ENCODE assay signal across 9 cellular contexts in the genomic region with DNA sequence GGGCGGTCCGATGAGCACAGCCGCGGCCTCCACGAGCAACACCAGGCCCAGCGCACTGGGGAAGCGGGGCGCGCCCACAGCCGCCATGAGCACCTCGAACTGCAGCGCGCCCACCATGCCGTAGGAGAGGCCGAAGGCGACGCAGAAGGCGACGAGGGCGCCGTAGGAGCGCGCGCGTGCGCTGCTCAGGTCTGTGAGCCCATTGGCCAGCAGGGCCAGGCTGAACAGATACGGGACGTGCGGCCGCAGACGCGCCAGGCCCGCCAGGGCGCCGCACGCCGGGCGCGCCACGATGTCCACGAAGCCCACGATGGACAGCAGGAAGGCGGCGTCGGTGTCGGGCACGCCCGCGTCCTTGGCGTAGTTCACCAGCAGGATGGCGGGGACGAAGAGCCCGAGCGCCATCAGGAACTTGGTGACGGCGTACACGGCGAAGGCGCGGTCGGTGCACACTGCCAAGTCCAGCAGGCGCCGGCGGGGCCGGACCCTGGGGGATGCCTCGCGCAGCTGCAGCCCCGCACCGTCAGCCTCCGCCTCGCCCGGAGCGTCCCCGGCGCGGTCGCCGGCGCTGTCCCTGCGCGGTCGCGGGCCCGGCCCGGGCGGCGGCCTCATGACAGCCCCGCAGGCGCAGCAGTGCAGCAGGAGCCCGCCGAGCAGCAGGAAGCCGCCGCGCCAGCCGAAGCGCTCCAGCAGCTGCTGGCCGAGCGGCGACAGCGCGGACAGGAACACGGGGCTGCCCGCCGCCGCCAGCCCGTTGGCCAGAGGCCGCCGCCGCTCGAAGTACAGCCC. TPM values are rescaled to one million over a fixed set of nuclear protein-coding genes. Genes with fewer than 3 reads are reported as not detected.
DNase-seq lines count a peak whose midpoint lies in the region; ATAC-seq and TF ChIP-seq lines count a peak whose summit lies in the region.
"Had no signal": no experiment of that assay in that cellular context is flagged by ENCODE, and none has a peak within 500 bp of the region (broad histone marks: within the 10 kb centered on the region; RNA-seq: fewer than 3 reads in every experiment).

No MANE protein-coding gene starts in this region.

- H3K27ac ChIP-seq in esophagus (ENCODE audit: low read depth in 2 of 2, low read length in 1 of 2), result no peak overlapping the region

- H3K4me3 Mint-ChIP-seq in naive B cell, result peak overlapping the region in 1 of 8 donors; percentile 36

- ATAC-seq in naive B cell (ENCODE audit: low read depth in 2 of 2), result peak; percentile 35 to 40
- no peak for ATAC-seq in GM18505 (IDR thresholded peaks at IDR 0.05; ENCODE audit: unreplicated experiment)

- TF ChIP-seq CTCF in AG10803 (conservative IDR thresholded peaks at IDR 0.05; ENCODE audit: low read length), result no peak

- H3K27me3 ChIP-seq in esophagus (ENCODE audit: control insufficient read depth in 1 of 2, insufficient read depth in 2 of 2, low read length in 2 of 2), result peaks cover 0 to 4% of the 10 kb centered on the region in 2 donors

- peaks cover 12% of the 10 kb centered on the region in 2 donors for H3K4me1 ChIP-seq in esophagus (ENCODE audit: control insufficient read depth in 2 of 2, insufficient read depth in 2 of 2, low read length in 1 of 2)

- H3K27ac Mint-ChIP-seq in naive B cell, result no peak overlapping the region

- DNase-seq in AG10803 (ENCODE audit: low read depth) (peak; percentile 21), NCI-H748 (lab: John Stamatoyannopoulos, UW; ENCODE audit: unreplicated experiment) (peak; percentile 64), naive B cell (no peak), GOT3 (lab: John Stamatoyannopoulos, UW) (no peak), NAMALWA (ENCODE audit: low spot score) (no peak)
- no peak for DNase-seq in activated effector memory CD4-positive, alpha-beta T cell treated with Interleukin-2 at 50 U/mL for 16 hours
- DNase-seq: NCI-H1048 had no signal

- WGBS in esophagus, 2 donors, result 4 to 5% methylated on average over 93 to 110 of the region's 110 CpGs

- H3K36me3 Mint-ChIP-seq in naive B cell, result no peaks in the 10 kb centered on the region

- H3K9me3 Mint-ChIP-seq in naive B cell, result no peaks in the 10 kb centered on the region

- H3K27me3 Mint-ChIP-seq in naive B cell, result peaks cover 5 to 45% (median 10%) of the 10 kb centered on the region in 3 donors

- peaks cover 0 to 11% (median 7%) of the 10 kb centered on the region in 3 donors for H3K4me1 Mint-ChIP-seq in naive B cell

- H3K4me3 ChIP-seq in AG10803 (ENCODE audit: low read length), result peak overlapping the region; percentile 33
- peak overlapping the region; percentile 30 to 45 for H3K4me3 ChIP-seq in esophagus (ENCODE audit: low read depth in 1 of 2, low read length in 2 of 2)

- peaks cover 0 to 2% of the 10 kb centered on the region in 2 donors for H3K9me3 ChIP-seq in esophagus (ENCODE audit: control insufficient read depth in 2 of 2, insufficient read depth in 1 of 2, low read depth in 1 of 2, low read length in 1 of 2)

- H3K36me3 ChIP-seq in esophagus (ENCODE audit: control insufficient read depth in 2 of 2, insufficient read depth in 2 of 2, low read length in 1 of 2), result peaks cover 0 to 5% of the 10 kb centered on the region in 2 donors

- no peak for TF ChIP-seq POLR2A in GM18505 (IDR thresholded peaks at IDR 0.05; ENCODE audit: borderline replicate concordance, extremely low read depth, insufficient read depth, insufficient read length)

RNA-seq across cellular contexts. Expression of gene SLC16A8, which starts 2.9 kb away (rescaled TPM):
- polyA plus RNA-seq in esophagus, result under 1 TPM; 0.25 to 0.41 TPM
- polyA plus RNA-seq in naive B cell (ENCODE audit: low read depth in 6 of 6), result not detected

RNA-seq across cellular contexts. Expression of gene PICK1, which starts 23.8 kb away (rescaled TPM):
- polyA plus RNA-seq in esophagus (10 to 100 TPM; 25.3 to 25.6 TPM), naive B cell (ENCODE audit: low read depth in 6 of 6) (1 to 10 TPM; 2.6 to 9.7 (median 9.3) TPM)

RNA-seq across cellular contexts. Expression of gene BAIAP2L2, which starts 29.4 kb away (rescaled TPM):
- polyA plus RNA-seq in esophagus (10 to 100 TPM in 1 of 2 donors, 1 to 10 TPM in 1; 2.6 to 34.5 TPM), naive B cell (ENCODE audit: low read depth in 6 of 6) (not detected)

Comparison
In these comparisons a context has a peak if more than half of its experiments do, and no peak if none do; other contexts are left out.
1. DNase-seq: peak in AG10803 (single experiment) and NCI-H748 (single experiment); none in naive B cell (single experiment), GOT3 (single experiment), NAMALWA (single experiment) and activated effector memory CD4-positive, alpha-beta T cell treated with Interleukin-2 at 50 U/mL for 16 hours (single experiment).